Comparison of ENCODE assay signal across 17 cellular contexts in the genomic region with DNA sequence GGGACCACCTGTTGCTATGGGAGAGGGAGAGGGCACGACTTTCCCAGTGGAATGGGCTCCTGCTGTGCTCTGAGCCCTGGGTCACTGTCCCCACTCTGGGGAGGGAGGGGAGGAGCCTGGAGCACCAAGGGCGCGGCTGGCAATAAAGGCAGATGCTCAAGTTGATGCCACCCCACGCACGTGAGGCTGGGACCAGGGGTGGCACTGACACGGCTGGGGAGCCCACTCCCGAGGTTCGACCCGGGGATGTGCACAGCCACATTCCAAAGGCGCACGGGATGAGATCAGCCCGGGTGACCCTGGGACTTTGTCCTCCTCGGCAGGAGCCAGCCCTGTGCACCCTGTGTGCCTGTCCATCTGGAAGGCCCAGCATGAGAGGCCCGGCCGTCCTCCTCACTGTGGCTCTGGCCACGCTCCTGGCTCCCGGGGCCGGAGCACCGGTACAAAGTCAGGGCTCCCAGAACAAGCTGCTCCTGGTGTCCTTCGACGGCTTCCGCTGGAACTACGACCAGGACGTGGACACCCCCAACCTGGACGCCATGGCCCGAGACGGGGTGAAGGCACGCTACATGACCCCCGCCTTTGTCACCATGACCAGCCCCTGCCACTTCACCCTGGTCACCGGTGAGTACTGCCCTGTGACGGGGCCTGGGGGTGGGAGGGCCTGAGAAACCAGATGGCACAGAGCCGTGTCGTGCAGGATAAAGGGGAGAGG. TPM values are rescaled to one million over a fixed set of nuclear protein-coding genes. Genes with fewer than 3 reads are reported as not detected.
"Had no signal": no experiment of that assay in that cellular context is flagged by ENCODE, and none has a peak within 500 bp of the region (broad histone marks: within the 10 kb centered on the region; RNA-seq: fewer than 3 reads in every experiment).

A gene with protein sequence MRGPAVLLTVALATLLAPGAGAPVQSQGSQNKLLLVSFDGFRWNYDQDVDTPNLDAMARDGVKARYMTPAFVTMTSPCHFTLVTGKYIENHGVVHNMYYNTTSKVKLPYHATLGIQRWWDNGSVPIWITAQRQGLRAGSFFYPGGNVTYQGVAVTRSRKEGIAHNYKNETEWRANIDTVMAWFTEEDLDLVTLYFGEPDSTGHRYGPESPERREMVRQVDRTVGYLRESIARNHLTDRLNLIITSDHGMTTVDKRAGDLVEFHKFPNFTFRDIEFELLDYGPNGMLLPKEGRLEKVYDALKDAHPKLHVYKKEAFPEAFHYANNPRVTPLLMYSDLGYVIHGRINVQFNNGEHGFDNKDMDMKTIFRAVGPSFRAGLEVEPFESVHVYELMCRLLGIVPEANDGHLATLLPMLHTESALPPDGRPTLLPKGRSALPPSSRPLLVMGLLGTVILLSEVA (plus strand): TSS at position 175 of the 715 bp plus-strand sequence. CDS start 197 bp downstream, at position 372.

- H3K27me3 ChIP-seq: cardiac muscle cell, gastroesophageal sphincter, upper lobe of left lung had no signal

- H3K27ac ChIP-seq: cardiac muscle cell, gastroesophageal sphincter, prostate gland, upper lobe of left lung had no signal

- ATAC-seq: gastroesophageal sphincter, right cardiac atrium had no signal

- H3K4me3 ChIP-seq: cardiac muscle cell, gastroesophageal sphincter, prostate gland, smooth muscle cell, upper lobe of left lung had no signal

- FAIRE-seq: endometrium had no signal

- H3K36me3 ChIP-seq: cardiac muscle cell, gastroesophageal sphincter, prostate gland, upper lobe of left lung had no signal

- H3K4me2 ChIP-seq: smooth muscle cell had no signal

- H3K4me1 ChIP-seq: prostate gland had no signal

- DNase-seq: activated CD4-positive, alpha-beta T cell treated with anti-CD3 and anti-CD28 coated beads, Interleukin-2, amount 50 U/mL, for 4 hours; activated CD4-positive, CD25-positive, alpha-beta regulatory T cell treated with anti-CD3 and anti-CD28 coated beads, Interleukin-2, amount 50 U/mL, for 72 hours; activated naive CD4-positive, alpha-beta T cell treated with anti-CD3 and anti-CD28 coated beads, Interleukin-2, amount 10 ng/mL, durations not matched to agents 7 days and 5 days; occipital lobe; stimulated activated CD4-positive, alpha-beta T cell treated with anti-CD3 and anti-CD28 coated beads, Interleukin-4, amount 100 ng/mL, for 4 hours; stimulated activated CD8-positive, alpha-beta memory T cell treated with anti-CD3 and anti-CD28 coated beads, Interleukin-4, amount 100 ng/mL, for 48 hours had no signal

- H3K9me3 ChIP-seq: gastroesophageal sphincter, prostate gland, upper lobe of left lung had no signal

RNA-seq across cellular contexts. Expression of the gene that starts here (rescaled TPM):
- total RNA-seq: cardiac muscle cell, kidney epithelial cell, lower leg skin, occipital lobe, prostate gland, right cardiac atrium, smooth muscle cell, temporal lobe had no signal
- polyA plus RNA-seq: cardiac muscle cell, esophagus, right cardiac atrium, smooth muscle cell had no signal
